10 cellular contexts compared by ENCODE assay signal in genomic region chr18:75041586-75041985, GRCh38.
A peak's percentile ranks its signal among the peaks of the same experiment; 100 is the strongest.
DNase-seq lines count a peak whose midpoint lies in the region; ATAC-seq, FAIRE-seq and TF ChIP-seq lines count a peak whose summit lies in the region.
"Had no signal": no experiment of that assay in that cellular context is flagged by ENCODE, and none has a peak within 500 bp of the region (broad histone marks: within the 10 kb centered on the region; RNA-seq: fewer than 3 reads in every experiment).

No MANE protein-coding gene starts in this region.

- no peaks in the 10 kb centered on the region for H3K36me3 ChIP-seq in heart left ventricle
- H3K36me3 ChIP-seq in upper lobe of right lung = no peaks in the 10 kb centered on the region
- no peaks in the 10 kb centered on the region for H3K36me3 ChIP-seq in vagina

- no peak for TF ChIP-seq POLR2A in heart left ventricle (IDR thresholded peaks at IDR 0.05)
- no peak for TF ChIP-seq POLR2A in vagina (IDR thresholded peaks at IDR 0.05)

- TF ChIP-seq CTCF in heart left ventricle (IDR thresholded peaks at IDR 0.05) (peak in 9 of 12 donors; percentile 7 to 33 (median 22)), foreskin fibroblast (IDR thresholded peaks at IDR 0.05; ENCODE audit: low read depth, low read length) (peak; percentile 34), upper lobe of right lung (IDR thresholded peaks at IDR 0.05) (peak; percentile 35), vagina (IDR thresholded peaks at IDR 0.05) (no peak)

- ATAC-seq in heart left ventricle = no peak
- ATAC-seq in upper lobe of right lung = peak; percentile 51
- no peak for ATAC-seq in HG03342 (IDR thresholded peaks at IDR 0.05; ENCODE audit: unreplicated experiment)

- no peak for FAIRE-seq in RCC 7860 (lab: Jason Lieb, UNC)

- H3K27me3 ChIP-seq in heart left ventricle (no peaks in the 10 kb centered on the region), upper lobe of right lung (no peaks in the 10 kb centered on the region), vagina (no peaks in the 10 kb centered on the region)
- H3K27me3 ChIP-seq: spleen had no signal

- DNase-seq in heart left ventricle = no peak
- DNase-seq in cardiac septum (ENCODE audit: low spot score) = no peak
- peak; percentile 7 for DNase-seq in RCC 7860 (ENCODE audit: low spot score)
- peak; percentile 6 to 28 for DNase-seq in foreskin fibroblast
- no peak for DNase-seq in upper lobe of right lung
- no peak for DNase-seq in activated CD4-positive, alpha-beta T cell treated with anti-CD3 and anti-CD28 coated beads, Interleukin-2, amount 50 U/mL, for 4 hours
- no peak for DNase-seq in vagina (ENCODE audit: extremely low spot score in 2 of 2)
- DNase-seq: CD4-positive, alpha-beta T cell; spleen had no signal

- WGBS in heart left ventricle, 4 donors = 86 to 87% (median 87%) methylated on average over 8 of the region's 8 CpGs

- intact Hi-C loops in heart left ventricle (cut with DNase I) = loop anchor here in 1 of 10 donors (10.0 kb wide), 1 partner anchor 173 kb away; the partner anchor contains the start of gene TSHZ1
- intact Hi-C loops in cardiac septum (cut with DNase I) = loop anchor here (10.0 kb wide), 1 partner anchor 237 kb away; no protein-coding TSS in a partner anchor
- intact Hi-C loops in upper lobe of right lung (cut with DNase I) = no loop called here
- intact Hi-C loops in vagina (cut with DNase I) = no loop called here

- H3K4me3 ChIP-seq in heart left ventricle (no peak overlapping the region), foreskin fibroblast (ENCODE audit: low read depth in 1 of 2, low read length in 2 of 2) (no peak overlapping the region), upper lobe of right lung (no peak overlapping the region), vagina (no peak overlapping the region)
- H3K4me3 ChIP-seq: spleen had no signal

- H3K9me3 ChIP-seq in heart left ventricle = no peaks in the 10 kb centered on the region
- H3K9me3 ChIP-seq in upper lobe of right lung = no peaks in the 10 kb centered on the region
- no peaks in the 10 kb centered on the region for H3K9me3 ChIP-seq in vagina
- H3K9me3 ChIP-seq: spleen had no signal

- H3K27ac ChIP-seq in heart left ventricle (no peak overlapping the region), upper lobe of right lung (no peak overlapping the region), vagina (no peak overlapping the region)
- H3K27ac ChIP-seq: spleen had no signal

- H3K4me1 ChIP-seq in heart left ventricle (peaks cover 0 to 10% (median 0%) of the 10 kb centered on the region in 12 donors), upper lobe of right lung (no peaks in the 10 kb centered on the region), vagina (no peaks in the 10 kb centered on the region)
- H3K4me1 ChIP-seq: spleen had no signal

Comparison
In these comparisons a context has a peak if more than half of its experiments do, and no peak if none do; other contexts are left out.
1. DNase-seq: peak in RCC 7860 (single experiment) and foreskin fibroblast (2 of 2); none in heart left ventricle (0 of 5), cardiac septum (single experiment), upper lobe of right lung (single experiment), activated CD4-positive, alpha-beta T cell treated with anti-CD3 and anti-CD28 coated beads, Interleukin-2, amount 50 U/mL, for 4 hours (0 of 2) and vagina (0 of 2).
2. CTCF ChIP-seq: peak in heart left ventricle (9 of 12), foreskin fibroblast (single experiment) and upper lobe of right lung (single experiment); none in vagina (0 of 3).